Comparison of ENCODE assay signal across 25 cellular contexts in genomic region chr3:64255941-64256340, GRCh38. TPM values are rescaled to one million over a fixed set of nuclear protein-coding genes. Genes with fewer than 3 reads are reported as not detected.
"Had no signal": no experiment of that assay in that cellular context is flagged by ENCODE, and none has a peak within 500 bp of the region (broad histone marks: within the 10 kb centered on the region; RNA-seq: fewer than 3 reads in every experiment).

No MANE protein-coding gene starts in this region.

- H3K4me1 ChIP-seq: colonic mucosa had no signal

- H3K27ac ChIP-seq: adrenal gland, ascending aorta, colonic mucosa, dorsolateral prefrontal cortex, left ventricle myocardium inferior, suprapubic skin, tibial nerve, uterus had no signal

- H3K36me3 Mint-ChIP-seq: activated naive CD8-positive, alpha-beta T cell; natural killer cell; T-cell had no signal

- H3K27me3 Mint-ChIP-seq: central memory CD8-positive, alpha-beta T cell; progenitor cell of endocrine pancreas had no signal

- ATAC-seq: activated CD4-positive, alpha-beta T cell treated with anti-CD3 and anti-CD28 coated beads for 36 hours; activated T-cell treated with anti-CD3 and anti-CD28 coated beads, Interleukin-2, amount 50 U/mL, for 4 hours; effector memory CD8-positive, alpha-beta T cell; natural killer cell; T-cell had no signal

- H3K27me3 ChIP-seq: adrenal gland, ascending aorta, colonic mucosa, dorsolateral prefrontal cortex, suprapubic skin, tibial nerve, uterus had no signal

- FAIRE-seq: endothelial cell of umbilical vein, TTC549 had no signal

- H3K9me3 Mint-ChIP-seq: activated B cell treated with CpG ODN at 0.5 μM for 24 hours; activated T-cell treated with anti-CD3 and anti-CD28 coated beads, Interleukin-2, amount 50 U/mL, for 4 hours; activated T-helper 2 cell treated with anti-CD3 and anti-CD28 coated beads, Interferon-gamma antibody, Interleukin-2, Interleukin-4, amounts not matched to agents 10 μg/mL and 5 μg/mL and 100 μg/mL, durations not matched to agents 14 hours and 24 hours and 36 hours; stimulated activated naive CD8-positive, alpha-beta T cell treated with anti-CD3 and anti-CD28 coated beads, Interleukin-15, Interleukin-2, amounts not matched to agents 100 ng/mL and 50 ng/mL, for 24 hours had no signal

- H3K27ac Mint-ChIP-seq: activated B cell treated with CpG ODN at 0.5 μM for 24 hours; activated CD4-positive, alpha-beta T cell treated with anti-CD3 and anti-CD28 coated beads for 36 hours; activated naive CD8-positive, alpha-beta T cell; activated T-helper 2 cell treated with anti-CD3 and anti-CD28 coated beads, Interferon-gamma antibody, Interleukin-2, Interleukin-4, amounts not matched to agents 10 μg/mL and 5 μg/mL and 100 μg/mL, durations not matched to agents 14 hours and 24 hours and 36 hours; effector memory CD8-positive, alpha-beta T cell; natural killer cell; progenitor cell of endocrine pancreas; stimulated activated naive CD8-positive, alpha-beta T cell treated with anti-CD3 and anti-CD28 coated beads, Interleukin-15, Interleukin-2, amounts not matched to agents 100 ng/mL and 50 ng/mL, for 24 hours; T-cell had no signal

- H3K4me3 Mint-ChIP-seq: activated B cell treated with CpG ODN at 0.5 μM for 24 hours; activated CD4-positive, alpha-beta T cell treated with anti-CD3 and anti-CD28 coated beads for 36 hours; activated naive CD8-positive, alpha-beta T cell; activated T-cell treated with anti-CD3 and anti-CD28 coated beads, Interleukin-2, amount 50 U/mL, for 4 hours; central memory CD8-positive, alpha-beta T cell; effector memory CD8-positive, alpha-beta T cell; natural killer cell; stimulated activated naive CD8-positive, alpha-beta T cell treated with anti-CD3 and anti-CD28 coated beads, Interleukin-15, Interleukin-2, amounts not matched to agents 100 ng/mL and 50 ng/mL, for 24 hours; T-cell had no signal

- H3K36me3 ChIP-seq: adrenal gland, colonic mucosa, left ventricle myocardium inferior, suprapubic skin, uterus had no signal

- H3K9me3 ChIP-seq: adrenal gland, ascending aorta, colonic mucosa, left ventricle myocardium inferior, suprapubic skin, tibial nerve, uterus had no signal

- H3K4me3 ChIP-seq: adrenal gland, ascending aorta, colonic mucosa, dorsolateral prefrontal cortex, left ventricle myocardium inferior, suprapubic skin, tibial nerve, uterus had no signal

- DNase-seq: activated B cell treated with CpG ODN at 0.5 μM for 24 hours; activated CD4-positive, alpha-beta T cell treated with anti-CD3 and anti-CD28 coated beads for 36 hours; activated CD4-positive, alpha-beta T cell treated with anti-CD3 and anti-CD28 coated beads, Interleukin-2, amount 50 U/mL, for 4 hours; activated CD8-positive, alpha-beta memory T cell treated with anti-CD3 and anti-CD28 coated beads for 24 hours; activated CD8-positive, alpha-beta memory T cell treated with anti-CD3 and anti-CD28 coated beads, Interleukin-2, amount 50 U/mL, for 48 hours; activated naive CD4-positive, alpha-beta T cell; activated T-cell treated with anti-CD3 and anti-CD28 coated beads, Interleukin-2, amount 50 U/mL, for 4 hours; adrenal gland; colonic mucosa; dorsolateral prefrontal cortex; effector memory CD8-positive, alpha-beta T cell; left ventricle myocardium inferior; natural killer cell; T-cell; uterus had no signal

- H3K4me1 Mint-ChIP-seq: activated B cell treated with CpG ODN at 0.5 μM for 24 hours; activated CD4-positive, alpha-beta T cell treated with anti-CD3 and anti-CD28 coated beads for 36 hours; central memory CD8-positive, alpha-beta T cell; natural killer cell; T-cell had no signal

RNA-seq across cellular contexts. Expression of gene PRICKLE2, which starts 30.7 kb away (rescaled TPM):
- total RNA-seq: activated CD4-positive, alpha-beta T cell treated with anti-CD3 and anti-CD28 coated beads for 36 hours; activated T-cell treated with anti-CD3 and anti-CD28 coated beads, Interleukin-2, amount 50 U/mL, for 4 hours; activated T-helper 2 cell treated with anti-CD3 and anti-CD28 coated beads, Interferon-gamma antibody, Interleukin-2, Interleukin-4, amounts not matched to agents 10 μg/mL and 5 μg/mL and 100 μg/mL, durations not matched to agents 14 hours and 24 hours and 36 hours had no signal
